Comparison of ENCODE assay signal across 9 cellular contexts in genomic region chr11:67429038-67429668, GRCh38. TPM values are rescaled to one million over a fixed set of nuclear protein-coding genes. Genes with fewer than 3 reads are reported as not detected.
DNase-seq lines count a peak whose midpoint lies in the region; ATAC-seq and TF ChIP-seq lines count a peak whose summit lies in the region.
"Had no signal": no experiment of that assay in that cellular context is flagged by ENCODE, and none has a peak within 500 bp of the region (broad histone marks: within the 10 kb centered on the region; RNA-seq: fewer than 3 reads in every experiment).

No MANE protein-coding gene starts in this region.

- no peak for ATAC-seq in activated CD8-positive, alpha-beta memory T cell treated with anti-CD3 and anti-CD28 coated beads, Interleukin-2, amount 10 ng/mL, durations not matched to agents 7 days and 5 days
- ATAC-seq in right lobe of liver (peak in 1 of 4 donors; percentile 0), HG03460 (IDR thresholded peaks at IDR 0.05; ENCODE audit: unreplicated experiment) (no peak)

- H3K27ac ChIP-seq in right lobe of liver, result peak overlapping the region in 1 of 3 donors; percentile 84
- peak overlapping the region; percentile 8 for H3K27ac ChIP-seq in thymus (ENCODE audit: low read depth)

- peaks cover 60% of the 10 kb centered on the region for H3K4me1 Mint-ChIP-seq in activated CD8-positive, alpha-beta memory T cell treated with anti-CD3 and anti-CD28 coated beads, Interleukin-2, amount 10 ng/mL, durations not matched to agents 7 days and 5 days

- H3K9me3 Mint-ChIP-seq in activated CD8-positive, alpha-beta memory T cell treated with anti-CD3 and anti-CD28 coated beads, Interleukin-2, amount 10 ng/mL, durations not matched to agents 7 days and 5 days (ENCODE audit: low read depth), result no peaks in the 10 kb centered on the region

- intact Hi-C loops in right lobe of liver (cut with DNase I), result no loop called here

- no peak for TF ChIP-seq POLR2A in right lobe of liver (IDR thresholded peaks at IDR 0.05)

- peak overlapping the region; percentile 94 for H3K4me3 Mint-ChIP-seq in activated CD8-positive, alpha-beta memory T cell treated with anti-CD3 and anti-CD28 coated beads, Interleukin-2, amount 10 ng/mL, durations not matched to agents 7 days and 5 days

- H3K36me3 Mint-ChIP-seq in activated CD8-positive, alpha-beta memory T cell treated with anti-CD3 and anti-CD28 coated beads, Interleukin-2, amount 10 ng/mL, durations not matched to agents 7 days and 5 days, result peaks cover 18% of the 10 kb centered on the region

- peak overlapping the region; percentile 98 for H3K4me3 ChIP-seq in astrocyte of the cerebellum (ENCODE audit: low read depth, low read length)
- peak overlapping the region; percentile 61 to 79 (median 74) for H3K4me3 ChIP-seq in right lobe of liver
- peak overlapping the region; percentile 91 for H3K4me3 ChIP-seq in thymus (ENCODE audit: low read length)

- DNase-seq in activated CD8-positive, alpha-beta memory T cell treated with anti-CD3 and anti-CD28 coated beads, Interleukin-2, amount 10 ng/mL, durations not matched to agents 7 days and 5 days, result no peak
- no peak for DNase-seq in activated CD8-positive, alpha-beta memory T cell treated with anti-CD3 and anti-CD28 coated beads, Interleukin-2, amount 50 U/mL, for 4 hours
- DNase-seq in astrocyte of the cerebellum (ENCODE audit: low read depth) (no peak), right lobe of liver (no peak), dermis blood vessel endothelial cell (no peak), superior temporal gyrus (ENCODE audit: extremely low spot score) (no peak)

- in situ Hi-C loops in astrocyte of the cerebellum (cut with HindIII; ENCODE audit: low sequenced_read_pairs), result no loop called here

- 0% methylated on average over 2 of the region's 12 CpGs for WGBS in right lobe of liver (ENCODE audit: insufficient coverage, low coverage, low lambda C conversion rate, missing lambda C conversion rate)
- 65% methylated on average over 12 of the region's 12 CpGs for WGBS in thymus

- H3K9me3 ChIP-seq in right lobe of liver, result no peaks in the 10 kb centered on the region
- H3K9me3 ChIP-seq in thymus (ENCODE audit: control insufficient read depth), result no peaks in the 10 kb centered on the region

- H3K4me1 ChIP-seq in right lobe of liver (peaks cover 0 to 19% (median 2%) of the 10 kb centered on the region in 4 donors), thymus (ENCODE audit: control insufficient read depth, insufficient read depth, low read length) (peaks cover 14% of the 10 kb centered on the region)

- H3K27me3 Mint-ChIP-seq in activated CD8-positive, alpha-beta memory T cell treated with anti-CD3 and anti-CD28 coated beads, Interleukin-2, amount 10 ng/mL, durations not matched to agents 7 days and 5 days, result no peaks in the 10 kb centered on the region

- CTCF ChIA-PET in activated CD8-positive, alpha-beta memory T cell treated with anti-CD3 and anti-CD28 coated beads, Interleukin-2, amount 10 ng/mL, durations not matched to agents 7 days and 5 days (lab: Charles Lee), result interaction anchor here (0.8 to 3.3 kb wide), 9 partner anchors 9 to 47 kb away, joined by 3 to 16 read pairs (median 5); partner anchors contain the start of genes PPP1CA and TBC1D10C

- TF ChIP-seq CTCF in astrocyte of the cerebellum (IDR thresholded peaks at IDR 0.05; ENCODE audit: low read depth, low read length, missing control alignments), result no peak
- TF ChIP-seq CTCF in right lobe of liver (IDR thresholded peaks at IDR 0.05), result no peak

- peak overlapping the region; percentile 95 for H3K27ac Mint-ChIP-seq in activated CD8-positive, alpha-beta memory T cell treated with anti-CD3 and anti-CD28 coated beads, Interleukin-2, amount 10 ng/mL, durations not matched to agents 7 days and 5 days

- peaks cover 0 to 30% (median 8%) of the 10 kb centered on the region in 4 donors for H3K36me3 ChIP-seq in right lobe of liver
- peaks cover 41% of the 10 kb centered on the region for H3K36me3 ChIP-seq in thymus (ENCODE audit: control insufficient read depth, insufficient read depth)

- no peaks in the 10 kb centered on the region for H3K27me3 ChIP-seq in right lobe of liver
- H3K27me3 ChIP-seq in thymus (ENCODE audit: control insufficient read depth, insufficient read depth), result no peaks in the 10 kb centered on the region

RNA-seq across cellular contexts. Expression of gene RPS6KB2, which starts 0.9 kb away (rescaled TPM):
- 10 to 100 TPM; 63.3 to 65.0 TPM for total RNA-seq in activated CD8-positive, alpha-beta memory T cell treated with anti-CD3 and anti-CD28 coated beads, Interleukin-2, amount 10 ng/mL, durations not matched to agents 7 days and 5 days
- total RNA-seq in right lobe of liver (10 to 100 TPM; 18.8 to 37.1 (median 27.1) TPM), dermis blood vessel endothelial cell (34.9 and 44.9 TPM in 2 replicates)
- 76.8 TPM for polyA plus RNA-seq in thymus

RNA-seq across cellular contexts. Expression of gene PTPRCAP, which starts 8.3 kb away (rescaled TPM):
- total RNA-seq in activated CD8-positive, alpha-beta memory T cell treated with anti-CD3 and anti-CD28 coated beads, Interleukin-2, amount 10 ng/mL, durations not matched to agents 7 days and 5 days, result 100 to 1,000 TPM; 390 to 424 TPM
- 1 to 10 TPM in 4 of 6 experiments, under 1 TPM in 2; 0.72 to 2.8 (median 2.1) TPM for total RNA-seq in right lobe of liver
- polyA plus RNA-seq in thymus, result 151 TPM
- 1.0 and 2.2 TPM in 2 replicates for total RNA-seq in dermis blood vessel endothelial cell

RNA-seq across cellular contexts. Expression of gene CARNS1, which starts 13.7 kb away (rescaled TPM):
- total RNA-seq in activated CD8-positive, alpha-beta memory T cell treated with anti-CD3 and anti-CD28 coated beads, Interleukin-2, amount 10 ng/mL, durations not matched to agents 7 days and 5 days, result 1 to 10 TPM; 1.3 TPM
- total RNA-seq in right lobe of liver (under 1 TPM in 5 of 6 experiments, not detected in 1; 0.12 to 0.31 (median 0.22) TPM), dermis blood vessel endothelial cell (0.17 and 0.23 TPM in 2 replicates)
- polyA plus RNA-seq in thymus, result 1.7 TPM

RNA-seq across cellular contexts. Expression of gene CORO1B, which starts 14.1 kb away (rescaled TPM):
- 10 to 100 TPM; 61.0 to 62.6 TPM for total RNA-seq in activated CD8-positive, alpha-beta memory T cell treated with anti-CD3 and anti-CD28 coated beads, Interleukin-2, amount 10 ng/mL, durations not matched to agents 7 days and 5 days
- total RNA-seq in right lobe of liver (10 to 100 TPM; 28.5 to 58.6 (median 40.4) TPM), dermis blood vessel endothelial cell (213 and 279 TPM in 2 replicates)
- polyA plus RNA-seq in thymus, result 32.3 TPM

RNA-seq across cellular contexts. Expression of gene GPR152, which starts 23.4 kb away (rescaled TPM):
- not detected for total RNA-seq in activated CD8-positive, alpha-beta memory T cell treated with anti-CD3 and anti-CD28 coated beads, Interleukin-2, amount 10 ng/mL, durations not matched to agents 7 days and 5 days
- not detected for total RNA-seq in right lobe of liver
- not detected for polyA plus RNA-seq in thymus
- under 0.01 TPM in 1 of 2 replicates, not detected in the other for total RNA-seq in dermis blood vessel endothelial cell
- total RNA-seq: glomerular endothelial cell had no signal

Comparison
In these comparisons a context has a peak if more than half of its experiments do, and no peak if none do; other contexts are left out.
1. RNA of gene PTPRCAP, which starts 8.3 kb away (total RNA-seq): 390 to 424 TPM in activated CD8-positive, alpha-beta memory T cell treated with anti-CD3 and anti-CD28 coated beads, Interleukin-2, amount 10 ng/mL, durations not matched to agents 7 days and 5 days; 0.72 to 2.8 TPM in right lobe of liver and 1.0 to 2.2 TPM in dermis blood vessel endothelial cell; every median in the first group is over 100 times any median in the second.
2. Peak in every context shown above with its lines, with median percentiles within 50 percentile points of each other: H3K4me3 ChIP-seq.